ENCODE assay signal across 19 cellular contexts in the genomic region with DNA sequence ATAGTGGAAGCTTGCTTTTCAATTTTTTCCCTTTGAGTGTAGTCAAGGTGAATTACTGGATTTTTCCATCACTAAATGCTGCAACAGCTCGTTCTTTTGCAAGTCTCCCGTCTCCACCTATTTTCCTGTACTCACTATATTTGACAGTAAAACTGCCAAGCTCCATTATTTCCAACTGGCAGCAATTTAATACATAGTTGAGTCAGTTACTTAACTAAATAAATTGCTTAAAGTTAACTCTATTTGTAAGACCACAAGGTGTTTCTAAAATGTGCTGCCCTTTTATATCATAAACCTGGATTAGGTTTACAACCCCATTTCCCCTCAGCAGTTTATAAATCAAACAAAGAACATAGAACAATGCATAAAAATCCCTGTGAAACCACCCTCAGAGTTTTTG.
DNase-seq lines count a peak whose midpoint lies in the region; ATAC-seq and TF ChIP-seq lines count a peak whose summit lies in the region.
"Had no signal": no experiment of that assay in that cellular context is flagged by ENCODE, and none has a peak within 500 bp of the region (broad histone marks: within the 10 kb centered on the region; RNA-seq: fewer than 3 reads in every experiment).

No MANE protein-coding gene starts in this region.

- no peaks in the 10 kb centered on the region for H3K36me3 Mint-ChIP-seq in nephron (ENCODE audit: low read depth)

- no peak overlapping the region for H3K4me3 ChIP-seq in HAP-1
- H3K4me3 ChIP-seq: PC-9 had no signal

- no peak for ATAC-seq in HG02610 (IDR thresholded peaks at IDR 0.05; ENCODE audit: unreplicated experiment)
- ATAC-seq in GM19467 (IDR thresholded peaks at IDR 0.05; ENCODE audit: unreplicated experiment), result no peak
- ATAC-seq: SK-N-SH treated with all-trans-retinoic acid at 6 μM for 48 hours had no signal

- H3K4me3 Mint-ChIP-seq in nephron, result no peak overlapping the region

- peaks cover 7% of the 10 kb centered on the region for H3K27me3 Mint-ChIP-seq in nephron (ENCODE audit: low read depth)

- H3K27ac Mint-ChIP-seq in nephron, result peak overlapping the region in 2 of 3 experiments; percentile 5 to 37

- DNase-seq in HAP-1 (ENCODE audit: low spot score in 2 of 2) (peak; percentile 18 to 97), NCI-H1417 treated with DMSO at 0.1 percent for 48 hours (lab: John Stamatoyannopoulos, UW) (peak; percentile 78), cortex of kidney (lab: John Stamatoyannopoulos, UW) (no peak)
- DNase-seq: C1 segment of cervical spinal cord, DMS79 treated with DMSO at 0.1 percent for 48 hours, H7, Kasumi-1, MM.1S, NCI-H1694, NCI-H526 treated with DMSO at 0.1 percent for 48 hours, PC-9, SIG-M5, T-helper 1 cell had no signal

- no peaks in the 10 kb centered on the region for H3K27me3 ChIP-seq in HAP-1 (ENCODE audit: low read depth)

- peaks cover 31% of the 10 kb centered on the region for H3K4me1 Mint-ChIP-seq in nephron

- 0 out of 2 replicates have a peak overlapping the region, but pooled peaks have one; percentile 0 for H3K27ac ChIP-seq in VCaP
- H3K27ac ChIP-seq: PC-9, RWPE1 had no signal

- no peaks in the 10 kb centered on the region for H3K9me3 Mint-ChIP-seq in nephron

- no peaks in the 10 kb centered on the region for H3K9me3 ChIP-seq in HAP-1

- H3K4me1 ChIP-seq in HAP-1, result peaks cover 17% of the 10 kb centered on the region

- no peaks in the 10 kb centered on the region for H3K36me3 ChIP-seq in HAP-1 (replicated peaks)

- in situ Hi-C loops in HAP-1 (cut with MboI; ENCODE audit: low sequenced_read_pairs), result loop anchor here (25.0 kb wide), 2 partner anchors 105 to 1355 kb away; a partner anchor contains a TSS

- TF ChIP-seq CTCF in VCaP (conservative IDR thresholded peaks at IDR 0.05) (no peak), nephron (IDR thresholded peaks at IDR 0.05; ENCODE audit: unreplicated experiment in 3 of 3) (no peak)
